ENCODE assay signal across 1 cellular context in the genomic region with DNA sequence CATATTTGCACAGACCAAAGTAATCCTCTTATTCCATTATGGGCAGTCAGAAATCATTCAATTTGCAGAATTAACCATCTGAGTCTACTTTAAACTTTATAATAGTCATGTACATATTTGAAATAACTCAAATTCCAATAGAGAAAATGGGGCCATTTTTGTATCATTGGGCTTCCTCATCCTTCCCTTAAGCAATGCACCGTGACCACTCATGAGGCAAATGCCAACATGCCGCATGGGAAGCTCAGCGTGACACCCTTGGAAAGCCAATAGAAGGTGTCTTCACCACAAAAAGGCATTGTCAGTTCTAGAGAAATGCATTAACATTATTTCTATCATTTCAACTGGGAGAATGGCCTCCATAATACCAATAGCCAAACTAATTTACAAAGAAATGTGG.
TF ChIP-seq lines count a peak whose summit lies in the region.

No MANE protein-coding gene starts in this region.

TF ChIP-seq in WTC11, 78 proteins besides CTCF, POLR2A, EP300 and RAD21 (continued from another document):
- TF ChIP-seq, protein P1, sequence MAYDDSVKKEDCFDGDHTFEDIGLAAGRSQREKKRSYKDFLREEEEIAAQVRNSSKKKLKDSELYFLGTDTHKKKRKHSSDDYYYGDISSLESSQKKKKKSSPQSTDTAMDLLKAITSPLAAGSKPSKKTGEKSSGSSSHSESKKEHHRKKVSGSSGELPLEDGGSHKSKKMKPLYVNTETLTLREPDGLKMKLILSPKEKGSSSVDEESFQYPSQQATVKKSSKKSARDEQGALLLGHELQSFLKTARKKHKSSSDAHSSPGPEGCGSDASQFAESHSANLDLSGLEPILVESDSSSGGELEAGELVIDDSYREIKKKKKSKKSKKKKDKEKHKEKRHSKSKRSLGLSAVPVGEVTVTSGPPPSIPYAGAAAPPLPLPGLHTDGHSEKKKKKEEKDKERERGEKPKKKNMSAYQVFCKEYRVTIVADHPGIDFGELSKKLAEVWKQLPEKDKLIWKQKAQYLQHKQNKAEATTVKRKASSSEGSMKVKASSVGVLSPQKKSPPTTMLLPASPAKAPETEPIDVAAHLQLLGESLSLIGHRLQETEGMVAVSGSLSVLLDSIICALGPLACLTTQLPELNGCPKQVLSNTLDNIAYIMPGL (CRISPR knock-in tag; IDR thresholded peaks at IDR 0.05) = no peak
- TF ChIP-seq ESRRA (CRISPR knock-in tag; IDR thresholded peaks at IDR 0.05; ENCODE audit: borderline replicate concordance) (no peak), NR1H2 (CRISPR knock-in tag; IDR thresholded peaks at IDR 0.05) (no peak), ELF4 (CRISPR knock-in tag; IDR thresholded peaks at IDR 0.05; ENCODE audit: low read depth) (no peak), EMX1 (CRISPR knock-in tag; IDR thresholded peaks at IDR 0.05) (no peak)
- TF ChIP-seq, protein P2, sequence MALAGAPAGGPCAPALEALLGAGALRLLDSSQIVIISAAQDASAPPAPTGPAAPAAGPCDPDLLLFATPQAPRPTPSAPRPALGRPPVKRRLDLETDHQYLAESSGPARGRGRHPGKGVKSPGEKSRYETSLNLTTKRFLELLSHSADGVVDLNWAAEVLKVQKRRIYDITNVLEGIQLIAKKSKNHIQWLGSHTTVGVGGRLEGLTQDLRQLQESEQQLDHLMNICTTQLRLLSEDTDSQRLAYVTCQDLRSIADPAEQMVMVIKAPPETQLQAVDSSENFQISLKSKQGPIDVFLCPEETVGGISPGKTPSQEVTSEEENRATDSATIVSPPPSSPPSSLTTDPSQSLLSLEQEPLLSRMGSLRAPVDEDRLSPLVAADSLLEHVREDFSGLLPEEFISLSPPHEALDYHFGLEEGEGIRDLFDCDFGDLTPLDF (CRISPR knock-in tag; IDR thresholded peaks at IDR 0.05) = no peak
